Comparison of ENCODE assay signal across 1 cellular context in genomic region chr17:48878920-48879898, GRCh38.
A peak's percentile ranks its signal among the peaks of the same experiment; 100 is the strongest.
TF ChIP-seq lines count a peak whose summit lies in the region.

No MANE protein-coding gene starts in this region.

TF ChIP-seq in HepG2, 621 proteins besides CTCF, POLR2A, EP300 and RAD21 (continues in another document):
- TF ChIP-seq ZSCAN9 (CRISPR knock-in tag; IDR thresholded peaks at IDR 0.05; ENCODE audit: borderline replicate concordance) = 0 out of 2 replicates have a peak, but pooled peaks have one; percentile 51
- TF ChIP-seq HNF4A (CRISPR knock-in tag; IDR thresholded peaks at IDR 0.05) = no peak
- no peak for TF ChIP-seq CREB1 (IDR thresholded peaks at IDR 0.05)
- no peak for TF ChIP-seq CREB1 (CRISPR knock-in tag; IDR thresholded peaks at IDR 0.05)
- no peak for TF ChIP-seq ZBTB37 (CRISPR knock-in tag; IDR thresholded peaks at IDR 0.05)
- 0 out of 2 replicates have a peak, but pooled peaks have one; percentile 53 for TF ChIP-seq ZNF44 (CRISPR knock-in tag; IDR thresholded peaks at IDR 0.05)
- TF ChIP-seq ERF (CRISPR knock-in tag; IDR thresholded peaks at IDR 0.05) = peak; percentile 60; the same call in 1 of the 2 replicates
- TF ChIP-seq, protein P1, sequence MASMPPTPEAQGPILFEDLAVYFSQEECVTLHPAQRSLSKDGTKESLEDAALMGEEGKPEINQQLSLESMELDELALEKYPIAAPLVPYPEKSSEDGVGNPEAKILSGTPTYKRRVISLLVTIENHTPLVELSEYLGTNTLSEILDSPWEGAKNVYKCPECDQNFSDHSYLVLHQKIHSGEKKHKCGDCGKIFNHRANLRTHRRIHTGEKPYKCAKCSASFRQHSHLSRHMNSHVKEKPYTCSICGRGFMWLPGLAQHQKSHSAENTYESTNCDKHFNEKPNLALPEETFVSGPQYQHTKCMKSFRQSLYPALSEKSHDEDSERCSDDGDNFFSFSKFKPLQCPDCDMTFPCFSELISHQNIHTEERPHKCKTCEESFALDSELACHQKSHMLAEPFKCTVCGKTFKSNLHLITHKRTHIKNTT (CRISPR knock-in tag; IDR thresholded peaks at IDR 0.05) = no peak
- TF ChIP-seq MEF2D (CRISPR knock-in tag; IDR thresholded peaks at IDR 0.05) = no peak
- 0 out of 2 replicates have a peak, but pooled peaks have one; percentile 34 for TF ChIP-seq KMT2B (CRISPR knock-in tag; IDR thresholded peaks at IDR 0.05)
- TF ChIP-seq MED13 (CRISPR knock-in tag; IDR thresholded peaks at IDR 0.05) = no peak
- peak; percentile 22; the same call in 1 of the 2 replicates for TF ChIP-seq ZNF317 (CRISPR knock-in tag; IDR thresholded peaks at IDR 0.05)
- TF ChIP-seq, protein P2, sequence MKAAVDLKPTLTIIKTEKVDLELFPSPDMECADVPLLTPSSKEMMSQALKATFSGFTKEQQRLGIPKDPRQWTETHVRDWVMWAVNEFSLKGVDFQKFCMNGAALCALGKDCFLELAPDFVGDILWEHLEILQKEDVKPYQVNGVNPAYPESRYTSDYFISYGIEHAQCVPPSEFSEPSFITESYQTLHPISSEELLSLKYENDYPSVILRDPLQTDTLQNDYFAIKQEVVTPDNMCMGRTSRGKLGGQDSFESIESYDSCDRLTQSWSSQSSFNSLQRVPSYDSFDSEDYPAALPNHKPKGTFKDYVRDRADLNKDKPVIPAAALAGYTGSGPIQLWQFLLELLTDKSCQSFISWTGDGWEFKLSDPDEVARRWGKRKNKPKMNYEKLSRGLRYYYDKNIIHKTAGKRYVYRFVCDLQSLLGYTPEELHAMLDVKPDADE (CRISPR knock-in tag; IDR thresholded peaks at IDR 0.05) = no peak
- 0 out of 2 replicates have a peak, but pooled peaks have one; percentile 17 for TF ChIP-seq FOSL2 (CRISPR knock-in tag; IDR thresholded peaks at IDR 0.05)
- no peak for TF ChIP-seq ZNF33A (CRISPR knock-in tag; IDR thresholded peaks at IDR 0.05; ENCODE audit: borderline replicate concordance)
- 0 out of 2 replicates have a peak, but pooled peaks have one; percentile 79 for TF ChIP-seq KLF11 (CRISPR knock-in tag; IDR thresholded peaks at IDR 0.05)
- peak; percentile 46; the same call in 1 of the 2 replicates for TF ChIP-seq KAT8 (CRISPR knock-in tag; IDR thresholded peaks at IDR 0.05)
- TF ChIP-seq SSRP1 (CRISPR knock-in tag; IDR thresholded peaks at IDR 0.05) = no peak
- TF ChIP-seq THAP11 (CRISPR knock-in tag; IDR thresholded peaks at IDR 0.05) = peak; percentile 71; the same call in 1 of the 2 replicates
- peak; percentile 99 for TF ChIP-seq STAG1 (CRISPR knock-in tag; IDR thresholded peaks at IDR 0.05)
- TF ChIP-seq ZNF264 (CRISPR knock-in tag; IDR thresholded peaks at IDR 0.05) = no peak
- TF ChIP-seq ZNF451 (CRISPR knock-in tag; IDR thresholded peaks at IDR 0.05) = no peak
- no peak for TF ChIP-seq CCDC6 (CRISPR knock-in tag; IDR thresholded peaks at IDR 0.05)
- TF ChIP-seq ZNF749 (CRISPR knock-in tag; IDR thresholded peaks at IDR 0.05; ENCODE audit: borderline replicate concordance) = no peak
- no peak for TF ChIP-seq KDM5A (IDR thresholded peaks at IDR 0.05; ENCODE audit: borderline replicate concordance, low read length)
- 0 out of 2 replicates have a peak, but pooled peaks have one; percentile 25 for TF ChIP-seq ZNF431 (CRISPR knock-in tag; IDR thresholded peaks at IDR 0.05; ENCODE audit: borderline replicate concordance, low read depth)
- no peak for TF ChIP-seq CBX5 (CRISPR knock-in tag; IDR thresholded peaks at IDR 0.05; ENCODE audit: borderline replicate concordance)
- TF ChIP-seq, protein P3, sequence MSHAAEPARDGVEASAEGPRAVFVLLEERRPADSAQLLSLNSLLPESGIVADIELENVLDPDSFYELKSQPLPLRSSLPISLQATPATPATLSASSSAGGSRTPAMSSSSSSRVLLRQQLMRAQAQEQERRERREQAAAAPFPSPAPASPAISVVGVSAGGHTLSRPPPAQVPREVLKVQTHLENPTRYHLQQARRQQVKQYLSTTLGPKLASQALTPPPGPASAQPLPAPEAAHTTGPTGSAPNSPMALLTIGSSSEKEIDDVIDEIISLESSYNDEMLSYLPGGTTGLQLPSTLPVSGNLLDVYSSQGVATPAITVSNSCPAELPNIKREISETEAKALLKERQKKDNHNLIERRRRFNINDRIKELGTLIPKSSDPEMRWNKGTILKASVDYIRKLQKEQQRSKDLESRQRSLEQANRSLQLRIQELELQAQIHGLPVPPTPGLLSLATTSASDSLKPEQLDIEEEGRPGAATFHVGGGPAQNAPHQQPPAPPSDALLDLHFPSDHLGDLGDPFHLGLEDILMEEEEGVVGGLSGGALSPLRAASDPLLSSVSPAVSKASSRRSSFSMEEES (CRISPR knock-in tag; IDR thresholded peaks at IDR 0.05) = peak; percentile 44; the same call in 1 of the 2 replicates
- TF ChIP-seq BHLHE40 (IDR thresholded peaks at IDR 0.05; ENCODE audit: low read length) = peak; percentile 21; the same call in 1 of the 2 replicates
- no peak for TF ChIP-seq SP5 (CRISPR knock-in tag; IDR thresholded peaks at IDR 0.05; ENCODE audit: borderline replicate concordance, low read depth)
- TF ChIP-seq MIXL1 (CRISPR knock-in tag; IDR thresholded peaks at IDR 0.05) = peak; percentile 34; the same call in 1 of the 2 replicates
- TF ChIP-seq, protein P4, sequence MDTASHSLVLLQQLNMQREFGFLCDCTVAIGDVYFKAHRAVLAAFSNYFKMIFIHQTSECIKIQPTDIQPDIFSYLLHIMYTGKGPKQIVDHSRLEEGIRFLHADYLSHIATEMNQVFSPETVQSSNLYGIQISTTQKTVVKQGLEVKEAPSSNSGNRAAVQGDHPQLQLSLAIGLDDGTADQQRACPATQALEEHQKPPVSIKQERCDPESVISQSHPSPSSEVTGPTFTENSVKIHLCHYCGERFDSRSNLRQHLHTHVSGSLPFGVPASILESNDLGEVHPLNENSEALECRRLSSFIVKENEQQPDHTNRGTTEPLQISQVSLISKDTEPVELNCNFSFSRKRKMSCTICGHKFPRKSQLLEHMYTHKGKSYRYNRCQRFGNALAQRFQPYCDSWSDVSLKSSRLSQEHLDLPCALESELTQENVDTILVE (CRISPR knock-in tag; IDR thresholded peaks at IDR 0.05) = 0 out of 2 replicates have a peak, but pooled peaks have one; percentile 78
- TF ChIP-seq PHF21A (CRISPR knock-in tag; IDR thresholded peaks at IDR 0.05) = no peak
- TF ChIP-seq, protein P5, sequence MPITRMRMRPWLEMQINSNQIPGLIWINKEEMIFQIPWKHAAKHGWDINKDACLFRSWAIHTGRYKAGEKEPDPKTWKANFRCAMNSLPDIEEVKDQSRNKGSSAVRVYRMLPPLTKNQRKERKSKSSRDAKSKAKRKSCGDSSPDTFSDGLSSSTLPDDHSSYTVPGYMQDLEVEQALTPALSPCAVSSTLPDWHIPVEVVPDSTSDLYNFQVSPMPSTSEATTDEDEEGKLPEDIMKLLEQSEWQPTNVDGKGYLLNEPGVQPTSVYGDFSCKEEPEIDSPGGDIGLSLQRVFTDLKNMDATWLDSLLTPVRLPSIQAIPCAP (CRISPR knock-in tag; IDR thresholded peaks at IDR 0.05; ENCODE audit: low read depth) = no peak
- TF ChIP-seq, protein P6, sequence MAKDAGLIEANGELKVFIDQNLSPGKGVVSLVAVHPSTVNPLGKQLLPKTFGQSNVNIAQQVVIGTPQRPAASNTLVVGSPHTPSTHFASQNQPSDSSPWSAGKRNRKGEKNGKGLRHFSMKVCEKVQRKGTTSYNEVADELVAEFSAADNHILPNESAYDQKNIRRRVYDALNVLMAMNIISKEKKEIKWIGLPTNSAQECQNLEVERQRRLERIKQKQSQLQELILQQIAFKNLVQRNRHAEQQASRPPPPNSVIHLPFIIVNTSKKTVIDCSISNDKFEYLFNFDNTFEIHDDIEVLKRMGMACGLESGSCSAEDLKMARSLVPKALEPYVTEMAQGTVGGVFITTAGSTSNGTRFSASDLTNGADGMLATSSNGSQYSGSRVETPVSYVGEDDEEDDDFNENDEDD (CRISPR knock-in tag; IDR thresholded peaks at IDR 0.05; ENCODE audit: borderline replicate concordance) = no peak
- TF ChIP-seq SAP130 (CRISPR knock-in tag; IDR thresholded peaks at IDR 0.05; ENCODE audit: low read depth) = 0 out of 2 replicates have a peak, but pooled peaks have one; percentile 18
- no peak for TF ChIP-seq CENPT (CRISPR knock-in tag; IDR thresholded peaks at IDR 0.05; ENCODE audit: low read depth)
- peak; percentile 30; the same call in 1 of the 2 replicates for TF ChIP-seq ZNF547 (CRISPR knock-in tag; IDR thresholded peaks at IDR 0.05)
- TF ChIP-seq ZNF784 (CRISPR knock-in tag; IDR thresholded peaks at IDR 0.05; ENCODE audit: borderline replicate concordance) = peak; percentile 45; the same call in 1 of the 2 replicates
- 0 out of 2 replicates have a peak, but pooled peaks have one; percentile 21 for TF ChIP-seq KDM2A (CRISPR knock-in tag; IDR thresholded peaks at IDR 0.05; ENCODE audit: borderline replicate concordance, low read depth)
- no peak for TF ChIP-seq ZFP90 (CRISPR knock-in tag; IDR thresholded peaks at IDR 0.05; ENCODE audit: borderline replicate concordance)
- TF ChIP-seq ZHX1 (CRISPR knock-in tag; IDR thresholded peaks at IDR 0.05; ENCODE audit: low read depth) = no peak
- TF ChIP-seq FOXK1 (CRISPR knock-in tag; IDR thresholded peaks at IDR 0.05; ENCODE audit: borderline replicate concordance, low read depth) = peak; percentile 35; the same call in 1 of the 2 replicates
- no peak for TF ChIP-seq CHCHD3 (CRISPR knock-in tag; IDR thresholded peaks at IDR 0.05)
- no peak for TF ChIP-seq CEBPZ (IDR thresholded peaks at IDR 0.05; ENCODE audit: low read length)
- no peak for TF ChIP-seq RBM39 (IDR thresholded peaks at IDR 0.05; ENCODE audit: low read depth, low read length, poor library complexity, severe bottlenecking)
